In genomic region chr10:30392564-30392990, GRCh38 we compare ENCODE assay signal across 8 cellular contexts. TPM values are rescaled to one million over a fixed set of nuclear protein-coding genes. Genes with fewer than 3 reads are reported as not detected.
A peak's percentile ranks its signal among the peaks of the same experiment; 100 is the strongest.
DNase-seq lines count a peak whose midpoint lies in the region; ATAC-seq and TF ChIP-seq lines count a peak whose summit lies in the region.

No MANE protein-coding gene starts in this region.

- peak overlapping the region in 2 of 10 donors; percentile 18 to 57 for H3K4me3 Mint-ChIP-seq in naive thymus-derived CD4-positive, alpha-beta T cell

- no peak for TF ChIP-seq POLR2A in esophagus squamous epithelium (IDR thresholded peaks at IDR 0.05)

- H3K9me3 ChIP-seq in BLaER1 (no peaks in the 10 kb centered on the region; the same call in 1 of the 2 replicates), esophagus squamous epithelium (no peaks in the 10 kb centered on the region)
- no peaks in the 10 kb centered on the region for H3K9me3 ChIP-seq in naive thymus-derived CD4-positive, alpha-beta T cell (ENCODE audit: control insufficient read depth in 2 of 3, low read length in 3 of 3)

- H3K36me3 ChIP-seq in BLaER1 (no peaks in the 10 kb centered on the region), esophagus squamous epithelium (no peaks in the 10 kb centered on the region)
- no peaks in the 10 kb centered on the region for H3K36me3 ChIP-seq in naive thymus-derived CD4-positive, alpha-beta T cell (ENCODE audit: control insufficient read depth in 2 of 3, insufficient read depth in 3 of 3, low read length in 3 of 3)

- peak; percentile 84 to 94 (median 87) for TF ChIP-seq CTCF in esophagus squamous epithelium (IDR thresholded peaks at IDR 0.05)

- H3K4me1 Mint-ChIP-seq in naive thymus-derived CD4-positive, alpha-beta T cell, result peaks cover 0 to 4% (median 3%) of the 10 kb centered on the region in 7 donors

- peak overlapping the region in 1 of 9 donors; percentile 47 for H3K27ac Mint-ChIP-seq in naive thymus-derived CD4-positive, alpha-beta T cell

- no peaks in the 10 kb centered on the region for H4K20me1 ChIP-seq in BLaER1

- intact Hi-C loops in esophagus squamous epithelium (cut with DNase I), result loop anchor here (5.0 kb wide), 1 partner anchor 200 kb away; no protein-coding TSS in a partner anchor
- intact Hi-C loops in naive thymus-derived CD4-positive, alpha-beta T cell (cut with micrococcal nuclease), result loop anchor here (1.0 to 5.0 kb wide), 5 partner anchors 22 to 395 kb away; no protein-coding TSS in a partner anchor

- H3K4me1 ChIP-seq in BLaER1 (peaks cover 21% of the 10 kb centered on the region), esophagus squamous epithelium (peaks cover 0 to 8% (median 4%) of the 10 kb centered on the region in 3 donors)
- H3K4me1 ChIP-seq in naive thymus-derived CD4-positive, alpha-beta T cell (ENCODE audit: control insufficient read depth in 2 of 2, insufficient read depth in 2 of 2, low read length in 2 of 2), result peaks cover 0 to 5% of the 10 kb centered on the region in 2 donors

- CTCF ChIA-PET in naive thymus-derived CD4-positive, alpha-beta T cell (lab: Charles Lee), result interaction anchor here (1.0 to 8.1 kb wide), 10 partner anchors 17 to 394 kb away, joined by 3 to 83 read pairs (median 6); no protein-coding TSS in a partner anchor

- H3K4me2 ChIP-seq in BLaER1, result peak overlapping the region; percentile 48; the same call in 1 of the 2 replicates

- H3K27me3 Mint-ChIP-seq in naive thymus-derived CD4-positive, alpha-beta T cell, result peaks cover 0 to 42% (median 6%) of the 10 kb centered on the region in 5 donors

- H3K27me3 ChIP-seq in BLaER1 (no peaks in the 10 kb centered on the region), esophagus squamous epithelium (peaks cover 0 to 10% (median 0%) of the 10 kb centered on the region in 4 donors)
- no peaks in the 10 kb centered on the region for H3K27me3 ChIP-seq in naive thymus-derived CD4-positive, alpha-beta T cell (ENCODE audit: control insufficient read depth in 2 of 2, insufficient read depth in 2 of 2, low read length in 2 of 2)

- H3K27ac ChIP-seq in BLaER1 (no peak overlapping the region), esophagus squamous epithelium (no peak overlapping the region)
- no peak overlapping the region for H3K27ac ChIP-seq in naive thymus-derived CD4-positive, alpha-beta T cell (ENCODE audit: low read depth, low read length)

- no peaks in the 10 kb centered on the region for H3K9me3 Mint-ChIP-seq in naive thymus-derived CD4-positive, alpha-beta T cell

- no peak overlapping the region for H3K9ac ChIP-seq in BLaER1

- no peak overlapping the region for H3K4me3 ChIP-seq in BLaER1
- peak overlapping the region in 1 of 4 donors; percentile 51 for H3K4me3 ChIP-seq in esophagus squamous epithelium
- no peak overlapping the region for H3K4me3 ChIP-seq in naive thymus-derived CD4-positive, alpha-beta T cell (ENCODE audit: low read length)

- no peaks in the 10 kb centered on the region for H3K36me3 Mint-ChIP-seq in naive thymus-derived CD4-positive, alpha-beta T cell

- DNase-seq in OCI-M1 (lab: John Stamatoyannopoulos, UW) (peak; percentile 83), activated T-cell treated with anti-CD3 and anti-CD28 coated beads for 4 hours (peak; percentile 74), esophagus squamous epithelium (lab: John Stamatoyannopoulos, UW) (no peak)
- DNase-seq in naive thymus-derived CD4-positive, alpha-beta T cell, result peak; percentile 45 to 80 (median 66)
- peak; percentile 41 to 44 for DNase-seq in stimulated activated CD8-positive, alpha-beta memory T cell treated with anti-CD3 and anti-CD28 coated beads, Interleukin-7, amount 100 ng/mL, for 48 hours (ENCODE audit: extremely low read depth in 1 of 2, low read depth in 1 of 2)

- WGBS in esophagus squamous epithelium, 2 donors, result 13 to 22% methylated on average over 4 to 5 of the region's 17 CpGs

- POLR2A ChIA-PET in naive thymus-derived CD4-positive, alpha-beta T cell (lab: Charles Lee), result interaction anchor here (0.8 kb wide), 1 partner anchor 148 kb away, joined by 3 read pairs; no protein-coding TSS in a partner anchor

- peak; percentile 84 for ATAC-seq in GM19324 (IDR thresholded peaks at IDR 0.05; ENCODE audit: low FRiP score, unreplicated experiment)
- ATAC-seq in HG03457 (IDR thresholded peaks at IDR 0.05; ENCODE audit: unreplicated experiment), result peak; percentile 93
- ATAC-seq in naive thymus-derived CD4-positive, alpha-beta T cell, result peak; percentile 99

RNA-seq across cellular contexts. Expression of gene MAP3K8, which starts 41.4 kb away (rescaled TPM):
- 10 to 100 TPM in 3 of 4 donors, 1 to 10 TPM in 1; 9.4 to 20.6 (median 17.9) TPM for total RNA-seq in esophagus squamous epithelium
- 100 to 1,000 TPM in 1 of 5 experiments, 10 to 100 TPM in 2, 1 to 10 TPM in 1, under 1 TPM in 1; 0.70 to 102 (median 31.2) TPM for total RNA-seq in naive thymus-derived CD4-positive, alpha-beta T cell
- polyA plus RNA-seq in naive thymus-derived CD4-positive, alpha-beta T cell, result under 1 TPM in 1 of 2 donors, not detected in 1; 0.28 TPM

RNA-seq across cellular contexts. Expression of gene MTPAP, which starts 43.5 kb away (rescaled TPM):
- total RNA-seq in esophagus squamous epithelium, result 10 to 100 TPM; 10.5 to 25.7 (median 12.3) TPM
- total RNA-seq in naive thymus-derived CD4-positive, alpha-beta T cell, result 10 to 100 TPM; 20.8 to 38.3 (median 26.3) TPM
- polyA plus RNA-seq in naive thymus-derived CD4-positive, alpha-beta T cell, result 1 to 10 TPM; 5.5 TPM
